16 cellular contexts compared by ENCODE assay signal in the genomic region with DNA sequence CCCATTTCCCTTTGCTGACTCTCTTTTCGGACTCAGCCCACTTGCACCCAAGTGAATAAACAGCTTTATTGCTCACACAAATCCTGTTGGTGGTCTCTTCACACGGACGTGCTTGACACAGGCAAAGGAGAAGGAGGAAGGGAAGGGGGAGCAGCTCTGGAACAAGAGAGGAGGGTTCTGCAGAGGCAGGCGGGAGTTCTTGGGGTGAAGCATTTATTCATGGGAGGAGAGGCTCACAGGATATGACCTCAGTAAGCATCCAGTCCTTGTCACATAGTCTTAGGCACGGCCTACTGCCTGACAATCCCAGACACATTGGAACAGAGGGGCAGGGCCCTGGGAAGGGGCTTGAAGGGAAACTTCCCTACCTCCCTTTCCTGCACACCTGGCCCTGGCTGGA.
"Had no signal": no experiment of that assay in that cellular context is flagged by ENCODE, and none has a peak within 500 bp of the region (broad histone marks: within the 10 kb centered on the region; RNA-seq: fewer than 3 reads in every experiment).

No MANE protein-coding gene starts in this region.

- DNase-seq: activated CD4-positive, alpha-beta T cell treated with anti-CD3 and anti-CD28 coated beads, Interleukin-2, amount 50 U/mL, for 4 hours; activated T-cell treated with anti-CD3 and anti-CD28 coated beads, Interleukin-2, amount 50 U/mL, for 1 hour; amniotic stem cell; body of pancreas; cortex of kidney; effector memory CD8-positive, alpha-beta T cell; erythroblast; immature natural killer cell; stimulated activated CD4-positive, alpha-beta T cell treated with anti-CD3 and anti-CD28 coated beads, Interleukin-15, amount 100 ng/mL, for 24 hours; stimulated activated CD4-positive, alpha-beta T cell treated with anti-CD3 and anti-CD28 coated beads, Interleukin-4, amount 100 ng/mL, for 24 hours; stimulated activated naive CD8-positive, alpha-beta T cell treated with anti-CD3 and anti-CD28 coated beads, Interleukin-15, amount 100 ng/mL, for 72 hours; T-helper 2 cell had no signal

- H3K36me3 Mint-ChIP-seq: activated naive CD4-positive, alpha-beta T cell treated with anti-CD3 and anti-CD28 coated beads, Interleukin-2, amount 50 U/mL, for 72 hours; immature natural killer cell had no signal

- H3K4me1 Mint-ChIP-seq: central memory CD8-positive, alpha-beta T cell; immature natural killer cell; stimulated activated naive CD8-positive, alpha-beta T cell treated with anti-CD3 and anti-CD28 coated beads, Interleukin-15, amount 100 ng/mL, for 72 hours had no signal

- H3K9me3 ChIP-seq: body of pancreas, thoracic aorta, vagina had no signal

- H3K27me3 ChIP-seq: body of pancreas, vagina had no signal

- H3K27ac Mint-ChIP-seq: activated naive CD4-positive, alpha-beta T cell treated with anti-CD3 and anti-CD28 coated beads, Interleukin-2, amount 50 U/mL, for 72 hours; effector memory CD8-positive, alpha-beta T cell; immature natural killer cell; stimulated activated naive CD8-positive, alpha-beta T cell treated with anti-CD3 and anti-CD28 coated beads, Interleukin-15, amount 100 ng/mL, for 72 hours had no signal

- H3K9me3 Mint-ChIP-seq: activated naive CD4-positive, alpha-beta T cell treated with anti-CD3 and anti-CD28 coated beads, Interleukin-2, amount 50 U/mL, for 72 hours; immature natural killer cell had no signal

- H3K36me3 ChIP-seq: thoracic aorta, vagina had no signal

- H3K4me3 ChIP-seq: body of pancreas, thoracic aorta, vagina had no signal

- ATAC-seq: activated naive CD4-positive, alpha-beta T cell treated with anti-CD3 and anti-CD28 coated beads, Interleukin-2, amount 50 U/mL, for 72 hours; body of pancreas; effector memory CD8-positive, alpha-beta T cell; stimulated activated naive CD8-positive, alpha-beta T cell treated with anti-CD3 and anti-CD28 coated beads, Interleukin-15, amount 100 ng/mL, for 72 hours had no signal

- H3K27ac ChIP-seq: thoracic aorta, vagina had no signal

- H3K4me3 Mint-ChIP-seq: central memory CD8-positive, alpha-beta T cell; effector memory CD8-positive, alpha-beta T cell; immature natural killer cell; stimulated activated naive CD8-positive, alpha-beta T cell treated with anti-CD3 and anti-CD28 coated beads, Interleukin-15, amount 100 ng/mL, for 72 hours had no signal
